Comparison of ENCODE assay signal across 9 cellular contexts in the genomic region with DNA sequence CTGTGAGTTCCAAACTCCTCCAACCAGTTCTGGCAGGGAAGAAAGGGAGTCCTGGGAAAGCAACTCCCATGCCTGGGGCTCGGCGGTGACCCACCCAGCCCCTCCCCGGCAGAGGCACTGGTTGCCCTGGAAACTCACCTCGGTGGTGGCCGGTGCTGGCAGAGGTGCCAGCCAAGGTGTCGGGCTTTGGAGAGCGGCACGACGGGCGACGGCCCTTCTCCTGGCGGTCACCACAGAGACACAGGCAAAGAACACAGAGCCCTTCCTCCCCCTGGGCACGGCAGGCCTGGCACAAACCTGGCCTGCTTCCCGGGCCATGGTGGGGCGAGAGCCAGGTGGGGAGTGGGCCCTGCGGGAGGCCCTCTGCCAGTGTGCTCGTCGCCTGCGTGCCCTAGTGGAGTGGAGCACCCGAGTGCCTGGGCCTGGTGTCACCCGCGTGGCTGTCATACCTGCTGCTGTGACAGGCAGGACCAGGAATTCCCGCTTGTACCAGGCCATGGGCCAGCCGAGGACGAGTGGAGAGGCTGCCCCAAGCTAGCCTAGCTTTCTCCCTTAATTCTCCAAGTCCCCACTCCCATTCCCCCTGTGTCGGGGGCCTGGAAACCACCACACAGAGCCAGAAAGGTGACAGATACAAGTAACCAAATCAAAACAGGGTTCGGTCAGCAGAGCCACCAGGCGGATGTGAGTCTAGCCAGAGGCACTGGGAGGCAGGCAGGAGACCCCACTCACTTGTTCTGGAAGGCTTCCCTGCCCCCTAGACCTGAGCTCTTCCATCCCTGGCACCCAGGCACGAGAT. TPM values are rescaled to one million over a fixed set of nuclear protein-coding genes. Genes with fewer than 3 reads are reported as not detected.
DNase-seq lines count a peak whose midpoint lies in the region; ATAC-seq and TF ChIP-seq lines count a peak whose summit lies in the region.
"Had no signal": no experiment of that assay in that cellular context is flagged by ENCODE, and none has a peak within 500 bp of the region (broad histone marks: within the 10 kb centered on the region; RNA-seq: fewer than 3 reads in every experiment).

No MANE protein-coding gene starts in this region.

- no peaks in the 10 kb centered on the region for H3K27me3 Mint-ChIP-seq in activated CD4-positive, alpha-beta T cell treated with anti-CD3 and anti-CD28 coated beads, Interleukin-2, amount 10 ng/mL, durations not matched to agents 24 days and 14 days
- no peaks in the 10 kb centered on the region for H3K27me3 Mint-ChIP-seq in activated CD8-positive, alpha-beta T cell treated with anti-CD3 and anti-CD28 coated beads for 36 hours

- H3K4me1 Mint-ChIP-seq in activated CD4-positive, alpha-beta T cell treated with anti-CD3 and anti-CD28 coated beads, Interleukin-2, amount 10 ng/mL, durations not matched to agents 24 days and 14 days, result peaks cover 50% of the 10 kb centered on the region
- peaks cover 79% of the 10 kb centered on the region for H3K4me1 Mint-ChIP-seq in activated CD8-positive, alpha-beta T cell treated with anti-CD3 and anti-CD28 coated beads for 36 hours (ENCODE audit: low read depth)
- peaks cover 91% of the 10 kb centered on the region for H3K4me1 Mint-ChIP-seq in stimulated activated effector memory CD8-positive, alpha-beta T cell treated with anti-CD3 and anti-CD28 coated beads, Interleukin-12 subunit alpha, Interleukin-12 subunit beta, amount 100 ng/mL, for 72 hours

- no peak overlapping the region for H3K4me3 ChIP-seq in right atrium auricular region

- peak overlapping the region; percentile 62 for H3K27ac Mint-ChIP-seq in activated CD4-positive, alpha-beta T cell treated with anti-CD3 and anti-CD28 coated beads, Interleukin-2, amount 10 ng/mL, durations not matched to agents 24 days and 14 days
- peak overlapping the region; percentile 76 for H3K27ac Mint-ChIP-seq in activated CD8-positive, alpha-beta T cell treated with anti-CD3 and anti-CD28 coated beads for 36 hours
- peak overlapping the region; percentile 100 for H3K27ac Mint-ChIP-seq in stimulated activated effector memory CD8-positive, alpha-beta T cell treated with anti-CD3 and anti-CD28 coated beads, Interleukin-12 subunit alpha, Interleukin-12 subunit beta, amount 100 ng/mL, for 72 hours

- intact Hi-C loops in activated CD4-positive, alpha-beta T cell treated with anti-CD3 and anti-CD28 coated beads, Interleukin-2, amount 10 ng/mL, durations not matched to agents 24 days and 14 days (cut with micrococcal nuclease), result no loop called here
- intact Hi-C loops in activated CD8-positive, alpha-beta T cell treated with anti-CD3 and anti-CD28 coated beads for 36 hours (cut with micrococcal nuclease), result no loop called here

- no peak for DNase-seq in activated CD4-positive, alpha-beta T cell treated with anti-CD3 and anti-CD28 coated beads, Interleukin-2, amount 10 ng/mL, durations not matched to agents 24 days and 14 days
- DNase-seq in activated CD4-positive, alpha-beta T cell treated with anti-CD3 and anti-CD28 coated beads, Interleukin-2, amount 50 U/mL, for 1 hour, result no peak
- no peak for DNase-seq in activated CD8-positive, alpha-beta T cell treated with anti-CD3 and anti-CD28 coated beads for 36 hours
- no peak for DNase-seq in right atrium auricular region (ENCODE audit: low spot score)
- DNase-seq in stimulated activated effector memory CD8-positive, alpha-beta T cell treated with anti-CD3 and anti-CD28 coated beads, Interleukin-12 subunit alpha, Interleukin-12 subunit beta, amount 100 ng/mL, for 72 hours (ENCODE audit: low spot score in 2 of 2), result no peak
- no peak for DNase-seq in middle frontal gyrus (ENCODE audit: extremely low spot score, low spot score)
- DNase-seq in NCI-H524 treated with DMSO at 0.1 percent for 48 hours (lab: John Stamatoyannopoulos, UW), result no peak

- POLR2A ChIA-PET in activated CD8-positive, alpha-beta T cell treated with anti-CD3 and anti-CD28 coated beads for 36 hours (lab: Charles Lee), result interaction anchor here (1.5 kb wide), 1 partner anchor 15 kb away, joined by 4 read pairs; no protein-coding TSS in a partner anchor

- TF ChIP-seq CTCF in activated CD8-positive, alpha-beta T cell treated with anti-CD3 and anti-CD28 coated beads for 36 hours (IDR thresholded peaks at IDR 0.05), result no peak
- TF ChIP-seq CTCF in right atrium auricular region (IDR thresholded peaks at IDR 0.05), result no peak

- H3K36me3 ChIP-seq in right atrium auricular region, result no peaks in the 10 kb centered on the region

- H3K27ac ChIP-seq in right atrium auricular region, result peak overlapping the region; percentile 86 to 94

- no peaks in the 10 kb centered on the region for H3K9me3 ChIP-seq in right atrium auricular region

- H3K4me1 ChIP-seq in right atrium auricular region, result peaks cover 0 to 77% of the 10 kb centered on the region in 2 donors

- peaks cover 19% of the 10 kb centered on the region for H3K36me3 Mint-ChIP-seq in activated CD4-positive, alpha-beta T cell treated with anti-CD3 and anti-CD28 coated beads, Interleukin-2, amount 10 ng/mL, durations not matched to agents 24 days and 14 days (ENCODE audit: low read depth)
- H3K36me3 Mint-ChIP-seq in activated CD8-positive, alpha-beta T cell treated with anti-CD3 and anti-CD28 coated beads for 36 hours (ENCODE audit: low read depth), result peaks cover 21% of the 10 kb centered on the region
- H3K36me3 Mint-ChIP-seq in stimulated activated effector memory CD8-positive, alpha-beta T cell treated with anti-CD3 and anti-CD28 coated beads, Interleukin-12 subunit alpha, Interleukin-12 subunit beta, amount 100 ng/mL, for 72 hours, result peaks cover 87% of the 10 kb centered on the region

- H3K27me3 ChIP-seq in right atrium auricular region, result no peaks in the 10 kb centered on the region

- ATAC-seq in activated CD8-positive, alpha-beta T cell treated with anti-CD3 and anti-CD28 coated beads for 36 hours, result no peak
- ATAC-seq in stimulated activated effector memory CD8-positive, alpha-beta T cell treated with anti-CD3 and anti-CD28 coated beads, Interleukin-12 subunit alpha, Interleukin-12 subunit beta, amount 100 ng/mL, for 72 hours, result no peak
- ATAC-seq in GM21825 (IDR thresholded peaks at IDR 0.05; ENCODE audit: unreplicated experiment), result no peak

- H3K9me3 Mint-ChIP-seq in activated CD4-positive, alpha-beta T cell treated with anti-CD3 and anti-CD28 coated beads, Interleukin-2, amount 10 ng/mL, durations not matched to agents 24 days and 14 days, result no peaks in the 10 kb centered on the region
- H3K9me3 Mint-ChIP-seq in activated CD8-positive, alpha-beta T cell treated with anti-CD3 and anti-CD28 coated beads for 36 hours, result no peaks in the 10 kb centered on the region
- H3K9me3 Mint-ChIP-seq in stimulated activated effector memory CD8-positive, alpha-beta T cell treated with anti-CD3 and anti-CD28 coated beads, Interleukin-12 subunit alpha, Interleukin-12 subunit beta, amount 100 ng/mL, for 72 hours, result no peaks in the 10 kb centered on the region
- H3K9me3 Mint-ChIP-seq: neural crest cell had no signal

- H3K4me3 Mint-ChIP-seq in activated CD4-positive, alpha-beta T cell treated with anti-CD3 and anti-CD28 coated beads, Interleukin-2, amount 10 ng/mL, durations not matched to agents 24 days and 14 days, result peak overlapping the region; percentile 67
- peak overlapping the region; percentile 42 for H3K4me3 Mint-ChIP-seq in activated CD8-positive, alpha-beta T cell treated with anti-CD3 and anti-CD28 coated beads for 36 hours
- peak overlapping the region; percentile 94 for H3K4me3 Mint-ChIP-seq in stimulated activated effector memory CD8-positive, alpha-beta T cell treated with anti-CD3 and anti-CD28 coated beads, Interleukin-12 subunit alpha, Interleukin-12 subunit beta, amount 100 ng/mL, for 72 hours
- H3K4me3 Mint-ChIP-seq: neural crest cell had no signal

- CTCF ChIA-PET in activated CD8-positive, alpha-beta T cell treated with anti-CD3 and anti-CD28 coated beads for 36 hours (lab: Charles Lee), result interaction anchor here (12.6 kb wide), 1 partner anchor 17 kb away, joined by 177 read pairs; no protein-coding TSS in a partner anchor

RNA-seq across cellular contexts. Expression of a gene that starts 8.2 kb away (rescaled TPM):
- total RNA-seq in activated CD4-positive, alpha-beta T cell treated with anti-CD3 and anti-CD28 coated beads, Interleukin-2, amount 10 ng/mL, durations not matched to agents 24 days and 14 days, result 93.0 and 96.7 TPM in 2 replicates
- total RNA-seq in activated CD8-positive, alpha-beta T cell treated with anti-CD3 and anti-CD28 coated beads for 36 hours, result 10 to 100 TPM; 80.5 to 88.2 TPM
- 10 to 100 TPM; 26.7 to 30.1 TPM for total RNA-seq in right atrium auricular region

RNA-seq across cellular contexts. Expression of a gene that starts 34.5 kb away (rescaled TPM):
- 6.8 and 8.2 TPM in 2 replicates for total RNA-seq in activated CD4-positive, alpha-beta T cell treated with anti-CD3 and anti-CD28 coated beads, Interleukin-2, amount 10 ng/mL, durations not matched to agents 24 days and 14 days
- total RNA-seq in activated CD8-positive, alpha-beta T cell treated with anti-CD3 and anti-CD28 coated beads for 36 hours, result 1 to 10 TPM; 3.6 to 4.1 TPM
- total RNA-seq in right atrium auricular region, result 10 to 100 TPM; 15.5 to 16.8 TPM

Comparison
In these comparisons a context has a peak if more than half of its experiments do, and no peak if none do; other contexts are left out.
1. H3K4me3 Mint-ChIP-seq: peak in every context shown above with its lines; median percentile 94 in stimulated activated effector memory CD8-positive, alpha-beta T cell treated with anti-CD3 and anti-CD28 coated beads, Interleukin-12 subunit alpha, Interleukin-12 subunit beta, amount 100 ng/mL, for 72 hours; 67 in activated CD4-positive, alpha-beta T cell treated with anti-CD3 and anti-CD28 coated beads, Interleukin-2, amount 10 ng/mL, durations not matched to agents 24 days and 14 days; 42 in activated CD8-positive, alpha-beta T cell treated with anti-CD3 and anti-CD28 coated beads for 36 hours.